ENCODE assay signal across 9 cellular contexts in genomic region chr19:18428837-18429674, GRCh38. TPM values are rescaled to one million over a fixed set of nuclear protein-coding genes. Genes with fewer than 3 reads are reported as not detected.
DNase-seq lines count a peak whose midpoint lies in the region; TF ChIP-seq lines count a peak whose summit lies in the region.
"Had no signal": no experiment of that assay in that cellular context is flagged by ENCODE, and none has a peak within 500 bp of the region (broad histone marks: within the 10 kb centered on the region; RNA-seq: fewer than 3 reads in every experiment).

No MANE protein-coding gene starts in this region.

- H3K9me3 ChIP-seq in DOHH2 (ENCODE audit: control insufficient read depth, insufficient read depth, low read length) = no peaks in the 10 kb centered on the region
- no peaks in the 10 kb centered on the region for H3K9me3 ChIP-seq in HAP-1
- H3K9me3 ChIP-seq in liver (ENCODE audit: control insufficient read depth in 4 of 4, low read length in 3 of 4) = no peaks in the 10 kb centered on the region

- H3K36me3 ChIP-seq in DOHH2 (ENCODE audit: control insufficient read depth, low read length) (peaks cover 47% of the 10 kb centered on the region), HAP-1 (replicated peaks) (peaks cover 8% of the 10 kb centered on the region), liver (ENCODE audit: control insufficient read depth in 4 of 4, insufficient read depth in 3 of 4, low read depth in 1 of 4, low read length in 3 of 4) (no peaks in the 10 kb centered on the region)

- no peak for TF ChIP-seq RAD21 in liver (IDR thresholded peaks at IDR 0.05)

- peaks cover 51% of the 10 kb centered on the region for H3K79me2 ChIP-seq in DOHH2 (ENCODE audit: control insufficient read depth, low read length)

- H3F3A ChIP-seq in DOHH2 (ENCODE audit: control insufficient read depth, insufficient read depth) = peaks cover 12% of the 10 kb centered on the region

- H3K4me3 ChIP-seq in DOHH2 (ENCODE audit: low read length) = peak overlapping the region; percentile 67
- H3K4me3 ChIP-seq in HAP-1 = no peak overlapping the region
- H3K4me3 ChIP-seq in liver (ENCODE audit: low read depth in 1 of 3, low read length in 3 of 3) = peak overlapping the region in 1 of 3 donors; percentile 21

- no peak overlapping the region for H3K9ac ChIP-seq in liver (ENCODE audit: low read depth in 1 of 2, low read length in 2 of 2)

- H3K9me2 ChIP-seq in DOHH2 (replicated peaks; ENCODE audit: control insufficient read depth, low read length) = no peaks in the 10 kb centered on the region

- H3K4me2 ChIP-seq in DOHH2 (ENCODE audit: low read length) = peak overlapping the region; percentile 74

- H3K27ac ChIP-seq in DOHH2 (ENCODE audit: low read depth, low read length) (peak overlapping the region; percentile 53), liver (ENCODE audit: low read depth in 1 of 2, low read length in 2 of 2) (peak overlapping the region; percentile 47 to 50)

- H4K20me1 ChIP-seq in DOHH2 (ENCODE audit: control insufficient read depth, insufficient read depth, low read depth, low read length) = peaks cover 7% of the 10 kb centered on the region; the same call in 1 of the 2 replicates

- TF ChIP-seq CTCF in DOHH2 (IDR thresholded peaks at IDR 0.05; ENCODE audit: low read depth, low read length, poor library complexity, severe bottlenecking) (no peak), liver (IDR thresholded peaks at IDR 0.05; ENCODE audit: low read depth, low read length, missing input control) (no peak)

- WGBS in liver = 37% methylated on average over 76 of the region's 76 CpGs

- DNase-seq in HAP-1 (ENCODE audit: low spot score in 2 of 2) = peak; percentile 39 to 81
- DNase-seq in NCI-H1930 (lab: John Stamatoyannopoulos, UW) = peak; percentile 76 to 82
- peak; percentile 81 for DNase-seq in activated CD4-positive, alpha-beta T cell treated with anti-CD3 and anti-CD28 coated beads for 48 hours
- peak; percentile 63 for DNase-seq in dedifferentiated amniotic fluid mesenchymal stem cell (ENCODE audit: extremely low spot score)
- peak; percentile 77 for DNase-seq in stimulated activated CD8-positive, alpha-beta memory T cell treated with anti-CD3 and anti-CD28 coated beads, Interleukin-12 subunit alpha, Interleukin-12 subunit beta, amount 100 ng/mL, for 4 hours (ENCODE audit: low read depth)
- no peak for DNase-seq in 8988T

- H3K4me1 ChIP-seq in DOHH2 (ENCODE audit: control insufficient read depth, low read length) = peaks cover 90% of the 10 kb centered on the region
- H3K4me1 ChIP-seq in HAP-1 = peaks cover 6% of the 10 kb centered on the region; the same call in 1 of the 2 replicates
- H3K4me1 ChIP-seq in liver (ENCODE audit: control insufficient read depth in 4 of 4, insufficient read depth in 4 of 4, low read length in 3 of 4) = peaks cover 0 to 11% (median 4%) of the 10 kb centered on the region in 4 donors

- in situ Hi-C loops in HAP-1 (cut with MboI; ENCODE audit: low sequenced_read_pairs) = no loop called here

- H3K27me3 ChIP-seq in DOHH2 (ENCODE audit: control insufficient read depth, low read length) = no peaks in the 10 kb centered on the region
- no peaks in the 10 kb centered on the region for H3K27me3 ChIP-seq in HAP-1 (ENCODE audit: low read depth)
- no peaks in the 10 kb centered on the region for H3K27me3 ChIP-seq in liver (ENCODE audit: control insufficient read depth in 4 of 4, insufficient read depth in 4 of 4, low read length in 3 of 4)

TF ChIP-seq in liver, 16 proteins besides CTCF, POLR2A, EP300 and RAD21:
- TF ChIP-seq ZBTB33 (IDR thresholded peaks at IDR 0.05) (no peak), SP1 (IDR thresholded peaks at IDR 0.05) (no peak), EGR1 (IDR thresholded peaks at IDR 0.05; ENCODE audit: low read depth in 2 of 2) (no peak), TAF1 (conservative IDR thresholded peaks at IDR 0.05) (no peak), FOXA1 (IDR thresholded peaks at IDR 0.05) (no peak), HNF4A (conservative IDR thresholded peaks at IDR 0.05) (no peak), NR2F2 (IDR thresholded peaks at IDR 0.05) (no peak), JUND (IDR thresholded peaks at IDR 0.05) (no peak)
- TF ChIP-seq, protein P1, sequence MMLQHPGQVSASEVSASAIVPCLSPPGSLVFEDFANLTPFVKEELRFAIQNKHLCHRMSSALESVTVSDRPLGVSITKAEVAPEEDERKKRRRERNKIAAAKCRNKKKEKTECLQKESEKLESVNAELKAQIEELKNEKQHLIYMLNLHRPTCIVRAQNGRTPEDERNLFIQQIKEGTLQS (IDR thresholded peaks at IDR 0.05) = no peak

RNA-seq across cellular contexts. Expression of gene ISYNA1, which starts 8.9 kb away (rescaled TPM):
- 10 to 100 TPM in 1 of 2 donors, 1 to 10 TPM in 1; 8.0 to 41.9 TPM for total RNA-seq in liver
- polyA plus RNA-seq in liver = 10 to 100 TPM in 1 of 2 donors, 1 to 10 TPM in 1; 4.7 to 12.1 TPM

RNA-seq across cellular contexts. Expression of gene SSBP4, which starts 9.9 kb away (rescaled TPM):
- total RNA-seq in liver = 10 to 100 TPM in 1 of 2 donors, 1 to 10 TPM in 1; 6.4 to 19.0 TPM
- 10 to 100 TPM in 1 of 2 donors, 1 to 10 TPM in 1; 4.0 to 16.6 TPM for polyA plus RNA-seq in liver

RNA-seq across cellular contexts. Expression of gene LRRC25, which starts 31.6 kb away (rescaled TPM):
- 10 to 100 TPM in 1 of 2 donors, 1 to 10 TPM in 1; 7.9 to 13.4 TPM for total RNA-seq in liver
- polyA plus RNA-seq in liver = 1 to 10 TPM; 2.3 to 5.8 TPM
- total RNA-seq: T-helper 2 cell treated with Interferon-gamma antibody and Interleukin-4, amounts not matched to agents 100 ng/mL and 5 ng/mL, for 36 hours had no signal

RNA-seq across cellular contexts. Expression of gene GDF15, which starts 43.1 kb away (rescaled TPM):
- 10 to 100 TPM in 1 of 2 donors, under 1 TPM in 1; 0.42 to 11.6 TPM for total RNA-seq in liver
- 1 to 10 TPM; 6.7 to 7.7 TPM for polyA plus RNA-seq in liver
- total RNA-seq: T-helper 2 cell treated with Interferon-gamma antibody and Interleukin-4, amounts not matched to agents 100 ng/mL and 5 ng/mL, for 36 hours had no signal
